In the genomic region with DNA sequence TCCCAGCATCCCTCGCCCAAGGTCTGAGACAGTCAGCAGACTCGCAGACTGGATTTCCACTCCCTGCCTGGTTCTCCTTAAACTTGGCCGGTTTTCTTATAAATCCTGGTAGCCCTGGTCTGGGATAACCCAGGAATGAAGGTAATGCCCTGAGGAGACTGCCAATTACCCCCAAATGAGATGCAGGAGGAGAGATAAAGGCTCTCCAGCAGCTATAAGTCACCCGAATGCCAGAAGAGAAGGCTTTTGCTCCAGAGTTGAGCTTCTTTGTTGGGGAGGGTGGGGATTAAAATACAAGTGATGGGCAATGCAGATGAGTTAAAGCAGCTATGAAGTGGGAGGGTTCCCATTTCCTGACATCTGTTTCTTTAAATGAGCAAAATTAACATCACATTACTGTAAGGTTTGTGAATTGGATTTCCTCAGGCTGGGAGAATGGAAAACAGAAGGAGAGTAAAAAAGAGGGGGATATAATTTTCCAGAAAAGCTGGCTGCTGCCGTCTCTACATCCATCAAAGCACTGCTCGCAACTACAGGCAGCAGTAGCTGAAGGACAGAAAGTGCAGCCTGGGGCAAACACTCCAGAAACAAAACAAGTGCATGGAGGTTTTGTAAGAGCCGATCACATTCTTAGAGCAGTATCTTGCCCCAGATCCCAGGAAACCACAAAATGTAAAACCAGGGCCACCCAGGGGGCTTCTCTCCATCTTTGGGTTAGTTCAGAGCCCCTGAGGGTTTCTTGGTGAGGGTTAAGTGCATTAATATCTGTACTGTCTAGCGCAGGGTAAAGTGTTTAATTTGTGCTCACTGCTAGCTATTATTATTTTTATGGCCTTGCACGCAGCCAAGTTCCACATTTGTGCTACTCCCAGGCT, we compare ENCODE assay signal across 17 cellular contexts.
DNase-seq lines count a peak whose midpoint lies in the region; ATAC-seq and TF ChIP-seq lines count a peak whose summit lies in the region.
"Had no signal": no experiment of that assay in that cellular context is flagged by ENCODE, and none has a peak within 500 bp of the region (broad histone marks: within the 10 kb centered on the region; RNA-seq: fewer than 3 reads in every experiment).

No MANE protein-coding gene starts in this region.

- intact Hi-C loops in lower lobe of right lung (cut with DNase I), result no loop called here

- H2AFZ ChIP-seq in DND-41 (ENCODE audit: low read depth, low read length), result no peak overlapping the region

- WGBS in endodermal cell (ENCODE audit: insufficient coverage in 1 of 2, insufficient read length in 1 of 2), 2 experiments, result 81 to 86% methylated on average over 5 to 9 of the region's 9 CpGs
- WGBS in suprapubic skin, result 65% methylated on average over 9 of the region's 9 CpGs

- no peak for TF ChIP-seq POLR2A in suprapubic skin (IDR thresholded peaks at IDR 0.05)

- TF ChIP-seq CTCF in DND-41 (IDR thresholded peaks at IDR 0.05; ENCODE audit: borderline replicate concordance, extremely low read depth, low read length, poor library complexity, severe bottlenecking), result no peak
- TF ChIP-seq CTCF in endodermal cell (conservative IDR thresholded peaks at IDR 0.05), result no peak
- no peak for TF ChIP-seq CTCF in lower lobe of right lung (IDR thresholded peaks at IDR 0.05)
- no peak for TF ChIP-seq CTCF in suprapubic skin (IDR thresholded peaks at IDR 0.05)

- ATAC-seq in DND-41 (ENCODE audit: insufficient read depth, low read depth) (peak; percentile 54; the same call in 2 of the 3 replicates), lower lobe of right lung (no peak)
- ATAC-seq: PC-3 had no signal

- no peaks in the 10 kb centered on the region for H3K27me3 Mint-ChIP-seq in endodermal cell (ENCODE audit: insufficient read depth)
- H3K27me3 Mint-ChIP-seq: CD4-positive, alpha-beta T cell had no signal

- DNase-seq in DND-41 (peak; percentile 18), NT2/D1 (ENCODE audit: low read depth, low spot score) (peak; percentile 13), endodermal cell (no peak), pons (ENCODE audit: low spot score) (peak; percentile 26), substantia nigra (lab: John Stamatoyannopoulos, UW) (no peak), lower lobe of right lung (no peak), suprapubic skin (ENCODE audit: low spot score in 2 of 2) (no peak)
- DNase-seq: CD4-positive, alpha-beta T cell; GOT3; HFFc6; IMR-90; Karpas-422; MM.1S; NCI-H1105 treated with DMSO at 0.1 percent for 48 hours; NCI-H1694 treated with DMSO at 0.1 percent for 48 hours; PC-3 had no signal

- H3K27me3 ChIP-seq in DND-41 (ENCODE audit: insufficient read depth, low read length, poor library complexity), result no peaks in the 10 kb centered on the region
- H3K27me3 ChIP-seq in NT2/D1 (ENCODE audit: insufficient read depth, insufficient read length), result no peaks in the 10 kb centered on the region
- H3K27me3 ChIP-seq in endodermal cell (ENCODE audit: control insufficient read depth, insufficient read depth, low read length, poor library complexity, severe bottlenecking), result no peaks in the 10 kb centered on the region
- H3K27me3 ChIP-seq in lower lobe of right lung (ENCODE audit: low read depth), result no peaks in the 10 kb centered on the region
- no peaks in the 10 kb centered on the region for H3K27me3 ChIP-seq in suprapubic skin

- peaks cover 18% of the 10 kb centered on the region for H3K4me1 ChIP-seq in DND-41 (ENCODE audit: insufficient read depth, low read length)
- peaks cover 6% of the 10 kb centered on the region for H3K4me1 ChIP-seq in NT2/D1 (ENCODE audit: insufficient read depth, insufficient read length)
- no peaks in the 10 kb centered on the region for H3K4me1 ChIP-seq in endodermal cell (ENCODE audit: control insufficient read depth, insufficient read depth, low read length)
- H3K4me1 ChIP-seq in lower lobe of right lung, result no peaks in the 10 kb centered on the region
- H3K4me1 ChIP-seq in suprapubic skin, result no peaks in the 10 kb centered on the region

- H3K4me2 ChIP-seq in DND-41 (ENCODE audit: insufficient read depth, low read length), result no peak overlapping the region

- TF ChIP-seq EP300 in suprapubic skin (IDR thresholded peaks at IDR 0.05), result no peak

- H3K79me2 ChIP-seq in DND-41 (ENCODE audit: insufficient read depth, low read length), result no peaks in the 10 kb centered on the region

- no peaks in the 10 kb centered on the region for H4K20me1 ChIP-seq in DND-41 (ENCODE audit: insufficient read depth, low read length)

- H3K9ac ChIP-seq in DND-41 (ENCODE audit: low read depth, low read length) (no peak overlapping the region), NT2/D1 (ENCODE audit: insufficient read length, low read depth) (no peak overlapping the region), endodermal cell (ENCODE audit: extremely low read depth, low read length, poor library complexity, severe bottlenecking) (no peak overlapping the region)

- H3K27ac ChIP-seq in DND-41 (ENCODE audit: low read length), result no peak overlapping the region
- H3K27ac ChIP-seq in endodermal cell (ENCODE audit: low read depth, low read length), result peak overlapping the region; percentile 17
- no peak overlapping the region for H3K27ac ChIP-seq in substantia nigra (ENCODE audit: low read depth, low read length, poor library complexity, severe bottlenecking)
- no peak overlapping the region for H3K27ac ChIP-seq in lower lobe of right lung
- H3K27ac ChIP-seq in suprapubic skin, result no peak overlapping the region
- H3K27ac ChIP-seq: RWPE1 had no signal

- H3K36me3 Mint-ChIP-seq in endodermal cell (ENCODE audit: low read depth), result no peaks in the 10 kb centered on the region

- H3K9me3 Mint-ChIP-seq in endodermal cell, result no peaks in the 10 kb centered on the region
- H3K9me3 Mint-ChIP-seq: CD4-positive, alpha-beta T cell; HFFc6 had no signal

- no peaks in the 10 kb centered on the region for H3K9me3 ChIP-seq in DND-41 (ENCODE audit: insufficient read depth, low read length, severe bottlenecking)
- no peaks in the 10 kb centered on the region for H3K9me3 ChIP-seq in NT2/D1 (ENCODE audit: insufficient read depth, low read length)
- H3K9me3 ChIP-seq in endodermal cell (ENCODE audit: control insufficient read depth, low read length), result no peaks in the 10 kb centered on the region
- H3K9me3 ChIP-seq in lower lobe of right lung, result no peaks in the 10 kb centered on the region
- no peaks in the 10 kb centered on the region for H3K9me3 ChIP-seq in suprapubic skin

- H3K4me3 ChIP-seq in DND-41 (ENCODE audit: low read depth in 1 of 2, low read length in 2 of 2) (no peak overlapping the region), NT2/D1 (ENCODE audit: insufficient read length, low read depth) (no peak overlapping the region), endodermal cell (ENCODE audit: low read length) (no peak overlapping the region), lower lobe of right lung (no peak overlapping the region), suprapubic skin (no peak overlapping the region)

- H3K4me1 Mint-ChIP-seq in endodermal cell, result no peaks in the 10 kb centered on the region

- H3K4me3 Mint-ChIP-seq in endodermal cell, result no peak overlapping the region
- H3K4me3 Mint-ChIP-seq: CD4-positive, alpha-beta T cell; HFFc6 had no signal

- H3K27ac Mint-ChIP-seq in endodermal cell, result no peak overlapping the region
- H3K27ac Mint-ChIP-seq: CD4-positive, alpha-beta T cell; HFFc6 had no signal

- no peaks in the 10 kb centered on the region for H3K36me3 ChIP-seq in DND-41 (ENCODE audit: insufficient read depth, low read length)
- no peaks in the 10 kb centered on the region for H3K36me3 ChIP-seq in NT2/D1 (ENCODE audit: insufficient read depth, insufficient read length, low read length)
- H3K36me3 ChIP-seq in endodermal cell (ENCODE audit: control insufficient read depth, insufficient read depth, low read length), result no peaks in the 10 kb centered on the region
- no peaks in the 10 kb centered on the region for H3K36me3 ChIP-seq in lower lobe of right lung
- peaks cover 8% of the 10 kb centered on the region for H3K36me3 ChIP-seq in suprapubic skin

Comparison
In these comparisons a context has a peak if more than half of its experiments do, and no peak if none do; other contexts are left out.
1. DNase-seq: peak in DND-41 (single experiment), NT2/D1 (single experiment) and pons (single experiment); none in endodermal cell (single experiment), substantia nigra (0 of 49), lower lobe of right lung (single experiment) and suprapubic skin (0 of 2).